1 cellular context compared by ENCODE assay signal in the genomic region with DNA sequence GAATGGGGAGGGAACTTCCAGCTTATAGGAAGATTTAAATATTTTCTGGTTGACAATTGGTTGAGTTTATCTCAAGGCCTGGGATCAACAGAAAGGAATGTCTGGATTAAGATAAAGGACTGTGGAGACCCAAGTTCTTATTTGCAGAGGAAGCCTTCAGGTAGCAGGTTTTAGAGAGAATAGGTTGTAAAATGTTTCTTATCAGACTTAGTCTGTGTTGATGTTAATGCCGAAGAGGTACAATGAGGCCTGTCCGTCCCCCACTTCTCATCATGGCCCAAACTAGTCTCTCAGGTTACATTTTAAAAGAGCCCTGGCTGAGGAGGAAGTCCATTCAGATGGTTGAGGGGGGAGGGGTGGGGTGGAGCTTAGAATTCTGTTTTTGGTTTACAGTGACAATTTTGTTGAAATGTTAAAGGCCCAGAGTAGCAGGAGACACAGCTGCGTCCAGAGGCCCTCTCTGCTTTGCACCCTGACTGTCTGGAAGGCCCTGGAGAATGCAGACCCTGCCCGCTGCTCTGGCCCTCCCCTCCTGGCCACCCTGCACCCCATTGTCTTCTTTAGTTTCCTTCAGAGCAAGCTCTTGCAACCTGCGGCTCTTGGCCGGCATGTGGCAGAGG.
TF ChIP-seq lines count a peak whose summit lies in the region.

No MANE protein-coding gene starts in this region.

TF ChIP-seq in H1, 55 proteins besides CTCF, POLR2A, EP300 and RAD21:
- TF ChIP-seq TAF1 (IDR thresholded peaks at IDR 0.05; ENCODE audit: low read depth, low read length) (0 out of 2 replicates have a peak, but pooled peaks have one; percentile 52), SP2 (IDR thresholded peaks at IDR 0.05; ENCODE audit: low read length) (no peak), MAFK (IDR thresholded peaks at IDR 0.05; ENCODE audit: low read depth, low read length) (no peak), ASH2L (IDR thresholded peaks at IDR 0.05; ENCODE audit: low read length) (peak; percentile 74), CBX8 (IDR thresholded peaks at IDR 0.05; ENCODE audit: borderline replicate concordance, low read depth, low read length) (no peak), SP1 (IDR thresholded peaks at IDR 0.05; ENCODE audit: low read depth, low read length) (peak; percentile 56; the same call in 1 of the 2 replicates), MAX (IDR thresholded peaks at IDR 0.05) (no peak), SAP30 (IDR thresholded peaks at IDR 0.05; ENCODE audit: insufficient read depth, insufficient replicate concordance, low read length) (no peak), SRF (IDR thresholded peaks at IDR 0.05; ENCODE audit: low read depth, low read length) (no peak), RNF2 (IDR thresholded peaks at IDR 0.05; ENCODE audit: borderline replicate concordance, low read depth, low read length, missing control alignments, poor library complexity, severe bottlenecking) (no peak), KDM1A (IDR thresholded peaks at IDR 0.05; ENCODE audit: borderline replicate concordance, low read length) (no peak), TCF12 (IDR thresholded peaks at IDR 0.05; ENCODE audit: low read depth, low read length) (0 out of 2 replicates have a peak, but pooled peaks have one; percentile 58), CTBP2 (IDR thresholded peaks at IDR 0.05; ENCODE audit: borderline replicate concordance, insufficient read depth, insufficient read length, low read length) (peak; percentile 80), POLR2AphosphoS5 (IDR thresholded peaks at IDR 0.05; ENCODE audit: low read depth, low read length) (peak; percentile 41; the same call in 1 of the 2 replicates), EGR1 (IDR thresholded peaks at IDR 0.05; ENCODE audit: borderline replicate concordance, low read depth, low read length) (no peak), HDAC6 (IDR thresholded peaks at IDR 0.05; ENCODE audit: low read depth, low read length) (no peak), KDM4A (IDR thresholded peaks at IDR 0.05; ENCODE audit: low read depth, low read length, severe bottlenecking) (peak; percentile 31), JUND (IDR thresholded peaks at IDR 0.05; ENCODE audit: low read length) (no peak), RXRA (IDR thresholded peaks at IDR 0.05; ENCODE audit: insufficient read depth, low read depth, low read length) (no peak), BACH1 (IDR thresholded peaks at IDR 0.05; ENCODE audit: low read length) (no peak), RBBP5 (IDR thresholded peaks at IDR 0.05; ENCODE audit: borderline replicate concordance, low read depth, low read length) (0 out of 2 replicates have a peak, but pooled peaks have one; percentile 30), NANOG (IDR thresholded peaks at IDR 0.05; ENCODE audit: insufficient read depth, low read depth, low read length, poor library complexity, severe bottlenecking) (no peak), YY1 (IDR thresholded peaks at IDR 0.05; ENCODE audit: low read depth, low read length) (no peak), GTF2F1 (IDR thresholded peaks at IDR 0.05; ENCODE audit: borderline replicate concordance, low read depth, low read length) (no peak), KDM5A (IDR thresholded peaks at IDR 0.05; ENCODE audit: low read length) (no peak), EZH2 (IDR thresholded peaks at IDR 0.05; ENCODE audit: low read depth, low read length, severe bottlenecking) (no peak)
- TF ChIP-seq, protein P1, sequence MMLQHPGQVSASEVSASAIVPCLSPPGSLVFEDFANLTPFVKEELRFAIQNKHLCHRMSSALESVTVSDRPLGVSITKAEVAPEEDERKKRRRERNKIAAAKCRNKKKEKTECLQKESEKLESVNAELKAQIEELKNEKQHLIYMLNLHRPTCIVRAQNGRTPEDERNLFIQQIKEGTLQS (IDR thresholded peaks at IDR 0.05; ENCODE audit: insufficient read depth, low read depth, low read length), result no peak
- TF ChIP-seq, protein P2, sequence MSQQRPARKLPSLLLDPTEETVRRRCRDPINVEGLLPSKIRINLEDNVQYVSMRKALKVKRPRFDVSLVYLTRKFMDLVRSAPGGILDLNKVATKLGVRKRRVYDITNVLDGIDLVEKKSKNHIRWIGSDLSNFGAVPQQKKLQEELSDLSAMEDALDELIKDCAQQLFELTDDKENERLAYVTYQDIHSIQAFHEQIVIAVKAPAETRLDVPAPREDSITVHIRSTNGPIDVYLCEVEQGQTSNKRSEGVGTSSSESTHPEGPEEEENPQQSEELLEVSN (IDR thresholded peaks at IDR 0.05), result no peak
